Comparison of ENCODE assay signal across 24 cellular contexts in the genomic region with DNA sequence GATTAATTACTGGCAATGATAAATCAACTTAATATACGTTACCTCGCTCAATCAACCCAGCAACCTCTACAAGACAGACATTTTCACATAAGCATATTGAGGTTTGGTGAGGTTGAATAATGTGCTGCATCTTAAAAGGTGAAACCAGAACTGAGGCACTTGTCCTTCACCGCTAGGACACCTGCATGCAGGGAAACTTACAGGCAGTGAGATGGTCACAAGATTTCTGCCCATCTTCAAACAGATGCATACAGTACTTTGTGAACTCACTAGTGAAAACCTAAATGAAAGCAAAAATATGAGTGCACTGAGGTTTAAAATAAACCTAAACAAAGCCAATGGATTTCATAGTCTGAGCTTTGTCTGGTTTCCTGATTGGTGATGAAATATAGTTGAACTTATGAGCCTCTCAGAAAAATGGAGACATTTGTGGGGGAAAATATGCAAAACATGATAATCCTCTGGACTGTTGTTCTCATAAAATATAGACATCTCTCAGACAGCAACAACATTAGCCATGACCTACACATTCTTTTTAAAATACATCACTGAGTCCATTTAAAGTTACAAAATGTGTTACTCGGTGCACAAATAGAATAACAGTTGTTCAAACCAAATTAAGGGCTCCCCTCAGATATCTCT. TPM values are rescaled to one million over a fixed set of nuclear protein-coding genes. Genes with fewer than 3 reads are reported as not detected.
A peak's percentile ranks its signal among the peaks of the same experiment; 100 is the strongest.
DNase-seq lines count a peak whose midpoint lies in the region; ATAC-seq and TF ChIP-seq lines count a peak whose summit lies in the region.
"Had no signal": no experiment of that assay in that cellular context is flagged by ENCODE, and none has a peak within 500 bp of the region (broad histone marks: within the 10 kb centered on the region; RNA-seq: fewer than 3 reads in every experiment).

No MANE protein-coding gene starts in this region.

- no peak for TF ChIP-seq CTCF in fibroblast of pulmonary artery (IDR thresholded peaks at IDR 0.05; ENCODE audit: low read length, missing control alignments)

- H3K79me1 ChIP-seq in trophoblast cell (ENCODE audit: low read length), result peaks cover 10% of the 10 kb centered on the region

- no peak overlapping the region for H3K9ac ChIP-seq in trophoblast cell (ENCODE audit: low read length)

- H2BK12ac ChIP-seq in trophoblast cell (ENCODE audit: low read length), result no peak overlapping the region

- no peak overlapping the region for H3K4ac ChIP-seq in trophoblast cell (ENCODE audit: low read depth, low read length)

- H2BK120ac ChIP-seq in trophoblast cell (ENCODE audit: insufficient read depth, low read length, poor library complexity), result no peak overlapping the region

- no peak overlapping the region for H3K18ac ChIP-seq in trophoblast cell (ENCODE audit: low read length)

- intact Hi-C loops in aorta (cut with DNase I), result no loop called here
- intact Hi-C loops in Right ventricle myocardium inferior (cut with DNase I), result no loop called here

- no peaks in the 10 kb centered on the region for H3K36me3 ChIP-seq in trophoblast cell (ENCODE audit: control insufficient read depth in 1 of 2, insufficient read depth in 2 of 2, low read length in 2 of 2)
- H3K36me3 ChIP-seq in aorta (ENCODE audit: control insufficient read depth in 1 of 2, insufficient read depth in 2 of 2, low read length in 1 of 2), result no peaks in the 10 kb centered on the region
- H3K36me3 ChIP-seq: thoracic aorta had no signal

- no peak overlapping the region for H2AFZ ChIP-seq in trophoblast cell (ENCODE audit: insufficient read depth, low read length, poor library complexity)

- H3K4me2 ChIP-seq in trophoblast cell (ENCODE audit: low read length), result no peak overlapping the region

- H4K91ac ChIP-seq in trophoblast cell (ENCODE audit: low read depth, low read length), result no peak overlapping the region

- no peak overlapping the region for H4K8ac ChIP-seq in trophoblast cell (ENCODE audit: low read depth, low read length)

- DNase-seq in GM03348 (ENCODE audit: low spot score), result peak; percentile 64
- peak; percentile 26 for DNase-seq in fibroblast of pulmonary artery (ENCODE audit: low read depth)
- DNase-seq in trophoblast cell, result no peak
- no peak for DNase-seq in NCI-H524 (lab: John Stamatoyannopoulos, UW)
- DNase-seq in aorta, result no peak
- DNase-seq in Right ventricle myocardium inferior (ENCODE audit: missing footprints), result no peak
- DNase-seq in KBM-7, result no peak
- DNase-seq: activated CD4-positive, alpha-beta T cell treated with anti-CD3 and anti-CD28 coated beads for 4 hours; activated CD8-positive, alpha-beta memory T cell treated with anti-CD3 and anti-CD28 coated beads, Interleukin-2, amount 10 ng/mL, durations not matched to agents 7 days and 5 days; CD8-positive, alpha-beta memory T cell; DMS53; Karpas-422; NCI-H1048; NCI-H2029 treated with DMSO at 0.1 percent for 48 hours; NCI-H510A treated with DMSO at 0.1 percent for 48 hours; OCI-M1; Right ventricle myocardium superior; stimulated activated CD4-positive, alpha-beta T cell treated with anti-CD3 and anti-CD28 coated beads, Interleukin-2, amount 100 ng/mL, for 24 hours; stimulated activated naive CD4-positive, alpha-beta T cell had no signal

- in situ Hi-C loops in KBM-7 (cut with MboI; ENCODE audit: low pct_unique_long_range_greater_than_20kb, low sequenced_read_pairs), result no loop called here

- no peak overlapping the region for H3K4me3 ChIP-seq in fibroblast of pulmonary artery (replicated peaks; ENCODE audit: low read depth, low read length)
- H3K4me3 ChIP-seq in trophoblast cell (ENCODE audit: low read depth, low read length), result no peak overlapping the region
- H3K4me3 ChIP-seq in aorta (ENCODE audit: low read length in 2 of 2), result no peak overlapping the region
- H3K4me3 ChIP-seq: thoracic aorta had no signal

- WGBS in trophoblast cell (ENCODE audit: extremely low coverage, insufficient coverage, insufficient read length), result no CpG with 5 or more reads among the region's 4 CpGs
- 58 to 63% methylated on average over 4 of the region's 4 CpGs for WGBS in aorta, 2 donors

- H3K27ac ChIP-seq in trophoblast cell (ENCODE audit: low read depth, low read length), result peak overlapping the region; percentile 55
- no peak overlapping the region for H3K27ac ChIP-seq in aorta (ENCODE audit: low read depth in 1 of 2, low read length in 2 of 2)
- H3K27ac ChIP-seq: thoracic aorta had no signal

- H4K12ac ChIP-seq in trophoblast cell (ENCODE audit: low read depth, low read length), result no peak overlapping the region

- H3K79me2 ChIP-seq in trophoblast cell (ENCODE audit: control insufficient read depth, insufficient read depth, low read length, poor library complexity), result no peaks in the 10 kb centered on the region

- H3K9me3 ChIP-seq in trophoblast cell (ENCODE audit: insufficient read depth, low read depth, low read length) (no peaks in the 10 kb centered on the region), aorta (ENCODE audit: control insufficient read depth, low read length) (no peaks in the 10 kb centered on the region)
- H3K9me3 ChIP-seq: thoracic aorta had no signal

- ATAC-seq in SK-N-SH treated with all-trans-retinoic acid at 6 μM for 48 hours (peak; percentile 67), aorta (ENCODE audit: low FRiP score) (no peak), Right ventricle myocardium inferior (no peak)
- ATAC-seq: activated CD8-positive, alpha-beta memory T cell treated with anti-CD3 and anti-CD28 coated beads, Interleukin-2, amount 10 ng/mL, durations not matched to agents 7 days and 5 days; HCT116; natural killer cell treated with Interleukin-12 subunit alpha and Interleukin-12 subunit beta and Interleukin-15 and Interleukin-18, amount 100 ng/mL, for 72 hours had no signal

- H3K23ac ChIP-seq in trophoblast cell (ENCODE audit: low read length), result no peak overlapping the region

- H2AK5ac ChIP-seq in trophoblast cell (ENCODE audit: low read length), result no peak overlapping the region

- H3K27me3 ChIP-seq in trophoblast cell (ENCODE audit: insufficient read depth, low read length), result no peaks in the 10 kb centered on the region
- peaks cover 0 to 2% of the 10 kb centered on the region in 2 donors for H3K27me3 ChIP-seq in aorta (ENCODE audit: control insufficient read depth in 1 of 2, insufficient read depth in 2 of 2, low read length in 1 of 2)

- H2BK5ac ChIP-seq in trophoblast cell (ENCODE audit: low read depth, low read length, poor library complexity), result no peak overlapping the region

- H3K4me1 ChIP-seq in trophoblast cell (ENCODE audit: control insufficient read depth in 1 of 2, insufficient read depth in 2 of 2, low read length in 2 of 2) (peaks cover 0 to 4% of the 10 kb centered on the region in 2 experiments), aorta (ENCODE audit: control insufficient read depth in 1 of 2, insufficient read depth in 2 of 2, low read length in 2 of 2) (no peaks in the 10 kb centered on the region)

- H3K14ac ChIP-seq in trophoblast cell (ENCODE audit: low read length), result no peak overlapping the region

TF ChIP-seq in SK-N-SH treated with all-trans-retinoic acid at 6 μM for 48 hours, 23 proteins besides CTCF, POLR2A, EP300 and RAD21:
- no peak for TF ChIP-seq ISL1 (CRISPR knock-in tag; IDR thresholded peaks at IDR 0.05)
- TF ChIP-seq, protein P1, sequence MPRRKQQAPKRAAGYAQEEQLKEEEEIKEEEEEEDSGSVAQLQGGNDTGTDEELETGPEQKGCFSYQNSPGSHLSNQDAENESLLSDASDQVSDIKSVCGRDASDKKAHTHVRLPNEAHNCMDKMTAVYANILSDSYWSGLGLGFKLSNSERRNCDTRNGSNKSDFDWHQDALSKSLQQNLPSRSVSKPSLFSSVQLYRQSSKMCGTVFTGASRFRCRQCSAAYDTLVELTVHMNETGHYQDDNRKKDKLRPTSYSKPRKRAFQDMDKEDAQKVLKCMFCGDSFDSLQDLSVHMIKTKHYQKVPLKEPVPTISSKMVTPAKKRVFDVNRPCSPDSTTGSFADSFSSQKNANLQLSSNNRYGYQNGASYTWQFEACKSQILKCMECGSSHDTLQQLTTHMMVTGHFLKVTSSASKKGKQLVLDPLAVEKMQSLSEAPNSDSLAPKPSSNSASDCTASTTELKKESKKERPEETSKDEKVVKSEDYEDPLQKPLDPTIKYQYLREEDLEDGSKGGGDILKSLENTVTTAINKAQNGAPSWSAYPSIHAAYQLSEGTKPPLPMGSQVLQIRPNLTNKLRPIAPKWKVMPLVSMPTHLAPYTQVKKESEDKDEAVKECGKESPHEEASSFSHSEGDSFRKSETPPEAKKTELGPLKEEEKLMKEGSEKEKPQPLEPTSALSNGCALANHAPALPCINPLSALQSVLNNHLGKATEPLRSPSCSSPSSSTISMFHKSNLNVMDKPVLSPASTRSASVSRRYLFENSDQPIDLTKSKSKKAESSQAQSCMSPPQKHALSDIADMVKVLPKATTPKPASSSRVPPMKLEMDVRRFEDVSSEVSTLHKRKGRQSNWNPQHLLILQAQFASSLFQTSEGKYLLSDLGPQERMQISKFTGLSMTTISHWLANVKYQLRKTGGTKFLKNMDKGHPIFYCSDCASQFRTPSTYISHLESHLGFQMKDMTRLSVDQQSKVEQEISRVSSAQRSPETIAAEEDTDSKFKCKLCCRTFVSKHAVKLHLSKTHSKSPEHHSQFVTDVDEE (CRISPR knock-in tag; IDR thresholded peaks at IDR 0.05), result no peak
- no peak for TF ChIP-seq RARB (CRISPR knock-in tag; IDR thresholded peaks at IDR 0.05)
- no peak for TF ChIP-seq ESRRG (CRISPR knock-in tag; IDR thresholded peaks at IDR 0.05)
- no peak for TF ChIP-seq OSR1 (CRISPR knock-in tag; IDR thresholded peaks at IDR 0.05)
- TF ChIP-seq CSDC2 (CRISPR knock-in tag; IDR thresholded peaks at IDR 0.05), result no peak

RNA-seq across cellular contexts. Expression of a gene that starts 20.9 kb away (rescaled TPM):
- polyA plus RNA-seq in trophoblast cell (2013), result 206 and 223 TPM in 2 replicates
- under 1 TPM in 1 of 2 donors, not detected in 1; 0.18 TPM for total RNA-seq in aorta
- polyA plus RNA-seq in aorta, result under 1 TPM in 1 of 2 donors, not detected in 1; 0.50 TPM
- not detected for total RNA-seq in Right ventricle myocardium inferior
- total RNA-seq: activated CD8-positive, alpha-beta memory T cell treated with anti-CD3 and anti-CD28 coated beads, Interleukin-2, amount 10 ng/mL, durations not matched to agents 7 days and 5 days; activated T-helper 2 cell treated with anti-CD3 and anti-CD28 coated beads, Interferon-gamma antibody, Interleukin-2, Interleukin-4, amounts not matched to agents 10 μg/mL and 5 μg/mL and 100 μg/mL, durations not matched to agents 14 hours and 24 hours and 36 hours; CD8-positive, alpha-beta memory T cell; natural killer cell treated with Interleukin-12 subunit alpha and Interleukin-12 subunit beta and Interleukin-15 and Interleukin-18, amount 100 ng/mL, for 72 hours; Right ventricle myocardium superior had no signal
- polyA plus RNA-seq: CD8-positive, alpha-beta memory T cell had no signal

Comparison
In these comparisons a context has a peak if more than half of its experiments do, and no peak if none do; other contexts are left out.
1. DNase-seq: peak in GM03348 (single experiment) and fibroblast of pulmonary artery (single experiment); none in trophoblast cell (0 of 2), NCI-H524 (0 of 2), aorta (0 of 2), Right ventricle myocardium inferior (single experiment) and KBM-7 (single experiment).